ENCODE assay signal across 12 cellular contexts in genomic region chr12:60501124-60501729, GRCh38.
DNase-seq lines count a peak whose midpoint lies in the region; ATAC-seq and TF ChIP-seq lines count a peak whose summit lies in the region.
"Had no signal": no experiment of that assay in that cellular context is flagged by ENCODE, and none has a peak within 500 bp of the region (broad histone marks: within the 10 kb centered on the region; RNA-seq: fewer than 3 reads in every experiment).

No MANE protein-coding gene starts in this region.

- no peaks in the 10 kb centered on the region for H3K36me3 ChIP-seq in breast epithelium
- H3K36me3 ChIP-seq in fibroblast of lung (ENCODE audit: control insufficient read depth, insufficient read depth, low read length), result no peaks in the 10 kb centered on the region

- H3K9me3 ChIP-seq in breast epithelium (no peaks in the 10 kb centered on the region), fibroblast of lung (ENCODE audit: control insufficient read depth, insufficient read depth, low read depth, low read length) (no peaks in the 10 kb centered on the region)

- TF ChIP-seq CTCF in MCF 10A (IDR thresholded peaks at IDR 0.05; ENCODE audit: unreplicated experiment) (peak; percentile 25), breast epithelium (IDR thresholded peaks at IDR 0.05) (no peak), fibroblast of lung (conservative IDR thresholded peaks at IDR 0.05 in 1 of 2, IDR thresholded peaks at IDR 0.05 in 1 of 2; ENCODE audit: low read depth in 1 of 2, low read length in 2 of 2) (peak in 1 of 2 donors; percentile 23), retinal pigment epithelial cell (conservative IDR thresholded peaks at IDR 0.05; ENCODE audit: low read depth, low read length) (no peak)

- BruUV-seq in MCF 10A (replicated peaks; lab: Mats Ljungman, UMichigan), result no TSS peak

- DNase-seq in MCF 10A (ENCODE audit: unreplicated experiment) (peak; percentile 41), breast epithelium (ENCODE audit: low spot score in 2 of 2) (no peak), RKO (ENCODE audit: low spot score) (peak; percentile 32), fibroblast of lung (ENCODE audit: low read depth in 2 of 2) (peak; percentile 71 to 74), retinal pigment epithelial cell (ENCODE audit: low read depth) (peak; percentile 42)
- DNase-seq in activated T-cell treated with anti-CD3 and anti-CD28 coated beads, Interleukin-2, amount 50 U/mL, for 48 hours, result no peak
- DNase-seq: NCI-H1436, T-helper 9 cell, trophoblast cell had no signal

- intact Hi-C loops in MCF 10A (cut with micrococcal nuclease) (loop anchor here (1.0 kb wide), 1 partner anchor 1492 kb away; no protein-coding TSS in a partner anchor), breast epithelium (cut with DNase I; ENCODE audit: low total_unique reads) (no loop called here)

- H3K4me2 ChIP-seq in fibroblast of lung (ENCODE audit: extremely low read depth, insufficient read depth, low read length), result no peak overlapping the region

- H3K27ac Mint-ChIP-seq in MCF 10A (ENCODE audit: low read depth, unreplicated experiment), result no peak overlapping the region
- H3K27ac Mint-ChIP-seq: activated naive CD4-positive, alpha-beta T cell treated with anti-CD3 and anti-CD28 coated beads, Interleukin-2, amount 50 U/mL, for 72 hours had no signal

- no peak overlapping the region for H2AFZ ChIP-seq in fibroblast of lung (ENCODE audit: low read length)

- H3K9ac ChIP-seq in fibroblast of lung (ENCODE audit: insufficient read depth, low read length), result no peak overlapping the region

- H3K9me3 Mint-ChIP-seq in MCF 10A (ENCODE audit: unreplicated experiment), result no peaks in the 10 kb centered on the region

- H3K4me1 Mint-ChIP-seq in MCF 10A (ENCODE audit: insufficient read depth, unreplicated experiment), result no peaks in the 10 kb centered on the region

- TF ChIP-seq POLR2A in breast epithelium (IDR thresholded peaks at IDR 0.05), result no peak

- POLR2A ChIA-PET in MCF 10A (lab: Yijun Ruan, JAX), result interaction anchor here (0.7 kb wide), 1 partner anchor 1568 kb away, joined by 6 read pairs; no protein-coding TSS in a partner anchor

- CTCF ChIA-PET in MCF 10A (lab: Yijun Ruan, JAX), result interaction anchor here (0.5 to 1.4 kb wide), 5 partner anchors 14 to 687 kb away, joined by 3 read pairs; no protein-coding TSS in a partner anchor

- no peaks in the 10 kb centered on the region for H4K20me1 ChIP-seq in fibroblast of lung (ENCODE audit: control insufficient read depth, extremely low read depth, insufficient read depth, low read length)

- no peaks in the 10 kb centered on the region for H3K36me3 Mint-ChIP-seq in MCF 10A (ENCODE audit: insufficient read depth, unreplicated experiment)
- H3K36me3 Mint-ChIP-seq: activated naive CD4-positive, alpha-beta T cell treated with anti-CD3 and anti-CD28 coated beads, Interleukin-2, amount 50 U/mL, for 72 hours had no signal

- H3K4me3 ChIP-seq in breast epithelium, result no peak overlapping the region
- no peak overlapping the region for H3K4me3 ChIP-seq in fibroblast of lung (replicated peaks in 1 of 4; ENCODE audit: control extremely low read depth in 1 of 4, insufficient read depth in 1 of 4, low read depth in 3 of 4, low read length in 4 of 4)
- no peak overlapping the region for H3K4me3 ChIP-seq in retinal pigment epithelial cell (ENCODE audit: low read length)

- H3K27me3 Mint-ChIP-seq in MCF 10A (ENCODE audit: insufficient read depth, unreplicated experiment), result no peaks in the 10 kb centered on the region

- H3K27ac ChIP-seq in breast epithelium, result no peak overlapping the region
- H3K27ac ChIP-seq in fibroblast of lung (ENCODE audit: insufficient read depth, low read length), result no peak overlapping the region

- no peaks in the 10 kb centered on the region for H3K79me2 ChIP-seq in fibroblast of lung (ENCODE audit: control insufficient read depth, insufficient read depth, low read length)

- ATAC-seq in GM19452 (IDR thresholded peaks at IDR 0.05; ENCODE audit: unreplicated experiment) (no peak), HG03354 (IDR thresholded peaks at IDR 0.05; ENCODE audit: poor library complexity, severe bottlenecking, unreplicated experiment) (no peak)
- ATAC-seq: activated naive CD4-positive, alpha-beta T cell treated with anti-CD3 and anti-CD28 coated beads, Interleukin-2, amount 50 U/mL, for 72 hours had no signal

- H3K4me3 Mint-ChIP-seq in MCF 10A (ENCODE audit: unreplicated experiment), result no peak overlapping the region

- H3K4me1 ChIP-seq in breast epithelium (no peaks in the 10 kb centered on the region), fibroblast of lung (ENCODE audit: control insufficient read depth, extremely low read depth, insufficient read depth, low read length) (no peaks in the 10 kb centered on the region)

- H3K27me3 ChIP-seq in breast epithelium, result no peaks in the 10 kb centered on the region
- H3K27me3 ChIP-seq in fibroblast of lung (ENCODE audit: control insufficient read depth, insufficient read depth, low read length), result no peaks in the 10 kb centered on the region

Comparison
In these comparisons a context has a peak if more than half of its experiments do, and no peak if none do; other contexts are left out.
1. DNase-seq: peak in MCF 10A (single experiment), RKO (single experiment), fibroblast of lung (2 of 2) and retinal pigment epithelial cell (single experiment); none in breast epithelium (0 of 2) and activated T-cell treated with anti-CD3 and anti-CD28 coated beads, Interleukin-2, amount 50 U/mL, for 48 hours (0 of 2).